9 cellular contexts compared by ENCODE assay signal in genomic region chr7:142880886-142881505, GRCh38. TPM values are rescaled to one million over a fixed set of nuclear protein-coding genes. Genes with fewer than 3 reads are reported as not detected.
A peak's percentile ranks its signal among the peaks of the same experiment; 100 is the strongest.
DNase-seq lines count a peak whose midpoint lies in the region; ATAC-seq, FAIRE-seq and TF ChIP-seq lines count a peak whose summit lies in the region.
"Had no signal": no experiment of that assay in that cellular context is flagged by ENCODE, and none has a peak within 500 bp of the region (broad histone marks: within the 10 kb centered on the region; RNA-seq: fewer than 3 reads in every experiment).

No MANE protein-coding gene starts in this region.

- H2AK5ac ChIP-seq in H1 (ENCODE audit: low read depth, low read length) = no peak overlapping the region

- H2BK15ac ChIP-seq in H1 (ENCODE audit: low read length) = no peak overlapping the region

- no peaks in the 10 kb centered on the region for H3K4me1 Mint-ChIP-seq in CD8-positive, alpha-beta T cell (ENCODE audit: low read depth)
- H3K4me1 Mint-ChIP-seq in activated CD4-positive, alpha-beta T cell treated with anti-CD3 and anti-CD28 coated beads for 36 hours = no peaks in the 10 kb centered on the region

- H3K9ac ChIP-seq in H1 (replicated peaks in 1 of 4; ENCODE audit: extremely low read depth in 1 of 4, low read depth in 3 of 4, low read length in 3 of 4) = no peak overlapping the region

- no peaks in the 10 kb centered on the region for H3K27me3 ChIP-seq in CD8-positive, alpha-beta T cell (ENCODE audit: insufficient read depth, low read length)
- H3K27me3 ChIP-seq in HL-60 (ENCODE audit: insufficient read depth, poor library complexity, severe bottlenecking) (peaks cover 7% of the 10 kb centered on the region), H1 (replicated peaks in 1 of 4; ENCODE audit: control insufficient read depth in 3 of 4, extremely low read depth in 1 of 4, insufficient read depth in 3 of 4, low read length in 3 of 4) (0 out of 7 replicates have a peak, but pooled peaks cover 0 to 2% (median 0%) of the 10 kb centered on the region in 4 experiments), pancreas (no peaks in the 10 kb centered on the region)

- no peaks in the 10 kb centered on the region for H3K4me1 ChIP-seq in CD8-positive, alpha-beta T cell (ENCODE audit: insufficient read depth, low read length)
- H3K4me1 ChIP-seq in H1 (replicated peaks in 1 of 4; ENCODE audit: control insufficient read depth in 3 of 4, insufficient read depth in 4 of 4, low read length in 3 of 4) (peaks cover 0 to 8% (median 2%) of the 10 kb centered on the region in 4 experiments; a peak in 2 of 7 replicates), pancreas (no peaks in the 10 kb centered on the region)

- H4K91ac ChIP-seq in H1 (replicated peaks; ENCODE audit: insufficient read length, low read length) = no peak overlapping the region

- H3K4me3 ChIP-seq in CD8-positive, alpha-beta T cell (ENCODE audit: low read depth, low read length) = no peak overlapping the region
- H3K4me3 ChIP-seq in HL-60 (replicated peaks; ENCODE audit: insufficient read depth, low read length) (no peak overlapping the region), H1 (ENCODE audit: extremely low read depth in 1 of 4, insufficient read depth in 2 of 4, low read depth in 3 of 4, low read length in 4 of 4) (no peak overlapping the region), pancreas (peak overlapping the region in 2 of 4 donors; percentile 3 to 6)

- H3K36me3 Mint-ChIP-seq in CD8-positive, alpha-beta T cell = no peaks in the 10 kb centered on the region
- no peaks in the 10 kb centered on the region for H3K36me3 Mint-ChIP-seq in activated CD4-positive, alpha-beta T cell treated with anti-CD3 and anti-CD28 coated beads for 36 hours (ENCODE audit: low read depth)

- H3K14ac ChIP-seq in H1 (ENCODE audit: insufficient read length) = no peak overlapping the region

- no peaks in the 10 kb centered on the region for H3K79me2 ChIP-seq in H1 (ENCODE audit: control insufficient read depth in 1 of 2, insufficient read depth in 2 of 2, low read length in 2 of 2)

- peak; percentile 14 to 64 (median 46) for DNase-seq in CD8-positive, alpha-beta T cell
- peak in 1 of 2 experiments; percentile 34 for DNase-seq in HL-60 (ENCODE audit: low read depth in 1 of 2, low spot score in 1 of 2)
- DNase-seq in activated CD4-positive, alpha-beta T cell treated with anti-CD3 and anti-CD28 coated beads for 36 hours = peak; percentile 67
- peak; percentile 23 to 78 for DNase-seq in H1 (ENCODE audit: low read depth in 1 of 2, low spot score in 2 of 2)
- DNase-seq in pancreas = peak in 2 of 6 donors; percentile 51 to 53
- no peak for DNase-seq in substantia nigra (lab: John Stamatoyannopoulos, UW)
- DNase-seq: right cardiac atrium had no signal

- no peaks in the 10 kb centered on the region for H3K9me3 Mint-ChIP-seq in CD8-positive, alpha-beta T cell
- no peaks in the 10 kb centered on the region for H3K9me3 Mint-ChIP-seq in activated CD4-positive, alpha-beta T cell treated with anti-CD3 and anti-CD28 coated beads for 36 hours (ENCODE audit: low read depth)

- H3K18ac ChIP-seq in H1 (ENCODE audit: extremely low read depth, low read length) = no peak overlapping the region

- no peak overlapping the region for H3K27ac ChIP-seq in CD8-positive, alpha-beta T cell (ENCODE audit: low read depth, low read length)
- no peak overlapping the region for H3K27ac ChIP-seq in HL-60 (replicated peaks)
- H3K27ac ChIP-seq in H1 (ENCODE audit: low read depth, low read length) = no peak overlapping the region
- peak overlapping the region in 2 of 4 donors; percentile 39 to 73 for H3K27ac ChIP-seq in pancreas
- no peak overlapping the region for H3K27ac ChIP-seq in substantia nigra (ENCODE audit: low read depth, low read length, poor library complexity, severe bottlenecking)

- no peak overlapping the region for H2BK20ac ChIP-seq in H1 (ENCODE audit: low read length)

- no peak for TF ChIP-seq EP300 in H1 (IDR thresholded peaks at IDR 0.05; ENCODE audit: borderline replicate concordance in 1 of 2, low read depth in 2 of 2, low read length in 2 of 2)

- H3K36me3 ChIP-seq in CD8-positive, alpha-beta T cell (ENCODE audit: insufficient read depth, low read length) = no peaks in the 10 kb centered on the region
- H3K36me3 ChIP-seq in H1 (ENCODE audit: control insufficient read depth in 2 of 4, insufficient read depth in 4 of 4, low read length in 3 of 4) = no peaks in the 10 kb centered on the region
- H3K36me3 ChIP-seq in pancreas = peaks cover 0 to 8% (median 0%) of the 10 kb centered on the region in 3 donors

- no peak overlapping the region for H3K4ac ChIP-seq in H1 (replicated peaks; ENCODE audit: insufficient read length, low read depth, low read length)

- H3K4me3 Mint-ChIP-seq in CD8-positive, alpha-beta T cell = no peak overlapping the region
- no peak overlapping the region for H3K4me3 Mint-ChIP-seq in activated CD4-positive, alpha-beta T cell treated with anti-CD3 and anti-CD28 coated beads for 36 hours

- TF ChIP-seq POLR2A in H1 (IDR thresholded peaks at IDR 0.05; ENCODE audit: control extremely low read depth in 1 of 2, low read depth in 2 of 2, low read length in 2 of 2) = no peak

- no peak overlapping the region for H4K8ac ChIP-seq in H1 (ENCODE audit: extremely low read depth, insufficient read depth, low read length)

- H3K9me3 ChIP-seq in CD8-positive, alpha-beta T cell (ENCODE audit: low read length) = no peaks in the 10 kb centered on the region
- H3K9me3 ChIP-seq in H1 (ENCODE audit: insufficient read depth in 2 of 2, low read depth in 1 of 2, low read length in 1 of 2) (no peaks in the 10 kb centered on the region), pancreas (no peaks in the 10 kb centered on the region)

- H4K20me1 ChIP-seq in H1 (replicated peaks in 1 of 2; ENCODE audit: control insufficient read depth in 1 of 2, insufficient read depth in 2 of 2, low read length in 2 of 2) = no peaks in the 10 kb centered on the region

- H3K27ac Mint-ChIP-seq in CD8-positive, alpha-beta T cell = no peak overlapping the region
- no peak overlapping the region for H3K27ac Mint-ChIP-seq in activated CD4-positive, alpha-beta T cell treated with anti-CD3 and anti-CD28 coated beads for 36 hours

- H3K27me3 Mint-ChIP-seq in CD8-positive, alpha-beta T cell (ENCODE audit: low read depth) = no peaks in the 10 kb centered on the region
- H3K27me3 Mint-ChIP-seq in activated CD4-positive, alpha-beta T cell treated with anti-CD3 and anti-CD28 coated beads for 36 hours = peaks cover 4% of the 10 kb centered on the region

- H3K56ac ChIP-seq in H1 (replicated peaks; ENCODE audit: insufficient read length, low read depth, low read length) = no peak overlapping the region

- TF ChIP-seq RAD21 in H1 (IDR thresholded peaks at IDR 0.05 in 1 of 2, conservative IDR thresholded peaks at IDR 0.05 in 1 of 2; ENCODE audit: low read depth in 2 of 2, low read length in 2 of 2) = peak; percentile 77 to 84

- CTCF ChIA-PET in CD8-positive, alpha-beta T cell (lab: Charles Lee) = interaction anchor here (0.7 to 3.3 kb wide), 15 partner anchors 10 to 576 kb away, joined by 3 to 15 read pairs (median 3); no protein-coding TSS in a partner anchor
- CTCF ChIA-PET in activated CD4-positive, alpha-beta T cell treated with anti-CD3 and anti-CD28 coated beads for 36 hours (lab: Charles Lee) = interaction anchor here (0.6 to 3.5 kb wide), 27 partner anchors 8 to 905 kb away, joined by 3 to 31 read pairs (median 4); partner anchors contain the start of gene EPHB6
- CTCF ChIA-PET in H1 (lab: Charles Lee; ENCODE audit: partially characterized antibody) = interaction anchor here (0.6 to 13.9 kb wide), 44 partner anchors 8 to 649 kb away, joined by 3 to 332 read pairs (median 3); partner anchors contain the start of gene TRPV5

- H2BK5ac ChIP-seq in H1 (ENCODE audit: low read depth, low read length) = no peak overlapping the region

- no peak overlapping the region for H2BK12ac ChIP-seq in H1 (ENCODE audit: low read depth, low read length)

- no peak overlapping the region for H4K5ac ChIP-seq in H1 (ENCODE audit: insufficient read length, low read depth, low read length)

- no peak overlapping the region for H2AFZ ChIP-seq in H1 (ENCODE audit: low read length)

- no peak overlapping the region for H2BK120ac ChIP-seq in H1 (replicated peaks; ENCODE audit: low read depth, low read length)

- TF ChIP-seq CTCF in CD8-positive, alpha-beta T cell (IDR thresholded peaks at IDR 0.05) = peak; percentile 74
- TF ChIP-seq CTCF in HL-60 (IDR thresholded peaks at IDR 0.05; ENCODE audit: insufficient read depth, low read length) (peak; percentile 86), H1 (IDR thresholded peaks at IDR 0.05; ENCODE audit: control extremely low read depth in 1 of 3, insufficient read depth in 1 of 3, low read depth in 1 of 3, low read length in 3 of 3) (peak; percentile 83 to 96 (median 95)), pancreas (IDR thresholded peaks at IDR 0.05) (peak; percentile 66 to 76 (median 72))

- peak; percentile 80 for ATAC-seq in CD8-positive, alpha-beta T cell
- ATAC-seq in GM19395 (IDR thresholded peaks at IDR 0.05; ENCODE audit: unreplicated experiment) (peak; percentile 78), pancreas (peak; percentile 24 to 59 (median 48)), GM18873 (IDR thresholded peaks at IDR 0.05; ENCODE audit: low FRiP score, unreplicated experiment) (no peak)
- ATAC-seq in activated CD4-positive, alpha-beta T cell treated with anti-CD3 and anti-CD28 coated beads for 36 hours = peak; percentile 88

- peak; percentile 94 for FAIRE-seq in H1 (lab: Jason Lieb, UNC)
- FAIRE-seq in pancreas (lab: Jason Lieb, UNC) = no peak

- H3K79me1 ChIP-seq in H1 (ENCODE audit: low read depth, low read length) = no peaks in the 10 kb centered on the region

- intact Hi-C loops in CD8-positive, alpha-beta T cell (cut with DNase I, micrococcal nuclease) = loop anchor here in 1 of 2 experiments (1.0 kb wide), 1 partner anchor 27 kb away; no protein-coding TSS in a partner anchor
- intact Hi-C loops in activated CD4-positive, alpha-beta T cell treated with anti-CD3 and anti-CD28 coated beads for 36 hours (cut with DNase I, micrococcal nuclease) = loop anchor here (1.0 to 5.0 kb wide), 4 partner anchors 26 to 344 kb away; partner anchors contain the start of gene EPHB6 (in 1 of the 2)
- intact Hi-C loops in pancreas (cut with DNase I) = no loop called here

- no peaks in the 10 kb centered on the region for H3K23me2 ChIP-seq in H1 (ENCODE audit: low read depth, low read length)

- 40% methylated on average over 8 of the region's 8 CpGs; no CpG with 5 or more reads in 1 of the 2 experiments for WGBS in H1 (ENCODE audit: extremely low coverage in 1 of 2, insufficient coverage in 1 of 2, insufficient read length in 1 of 2, insufficient replicate concordance in 2 of 2, low coverage in 1 of 2, low lambda C conversion rate in 2 of 2, missing lambda C conversion rate in 1 of 2), 2 experiments
- WGBS in pancreas, 2 donors = 15 to 22% methylated on average over 8 of the region's 8 CpGs

- H3K4me2 ChIP-seq in H1 (ENCODE audit: insufficient read depth in 1 of 2, low read depth in 2 of 2, low read length in 2 of 2) = no peak overlapping the region

- POLR2A ChIA-PET in CD8-positive, alpha-beta T cell (lab: Charles Lee) = no interaction called here
- POLR2A ChIA-PET in activated CD4-positive, alpha-beta T cell treated with anti-CD3 and anti-CD28 coated beads for 36 hours (lab: Charles Lee) = no interaction called here
- POLR2A ChIA-PET in H1 (lab: Charles Lee; ENCODE audit: partially characterized antibody) = no interaction called here

- H3K23ac ChIP-seq in H1 (ENCODE audit: insufficient read length) = no peak overlapping the region

RNA-seq across cellular contexts. Expression of gene TRPV6, which starts 4.5 kb away (rescaled TPM):
- not detected for total RNA-seq in CD8-positive, alpha-beta T cell
- total RNA-seq in activated CD4-positive, alpha-beta T cell treated with anti-CD3 and anti-CD28 coated beads for 36 hours = not detected
- total RNA-seq in H1 (2021; fragmentation: NEBNext Ultra II Directional; extraction: Animal tissue kit (Norgen Biotek cat#: 25700)) = 0.48 and 0.52 TPM in 2 replicates
- polyA plus RNA-seq in H1 (2011; rRNA removed) (1.1 and 2.1 TPM in 2 replicates), pancreas (100 to 1,000 TPM; 239 to 308 TPM)
- 1.2 TPM for polyA plus RNA-seq in H1 (2011; cell fraction: cytosol; rRNA removed)
- 5.5 TPM for polyA plus RNA-seq in H1 (2011; cell fraction: nucleus; rRNA removed)
- 0.60 to 1.1 TPM (median 0.98 TPM) in 4 replicates for polyA plus RNA-seq in H1 (2012, experiment 1 of 2)
- 0.34 TPM for polyA plus RNA-seq in H1 (2012, experiment 2 of 2)
- 0.67 TPM for polyA plus RNA-seq in H1 (2013, experiment 1 of 2)
- polyA plus RNA-seq in H1 (2013, experiment 2 of 2) = 0.31 TPM
- 1.7 and 1.9 TPM in 2 replicates for polyA minus RNA-seq in H1 (2011; rRNA and poly(A)+ RNA removed)
- polyA minus RNA-seq in H1 (2011; cell fraction: cytosol; rRNA and poly(A)+ RNA removed) = not detected
- polyA minus RNA-seq in H1 (2011; cell fraction: nucleus; rRNA and poly(A)+ RNA removed) = 3.5 TPM
- total RNA-seq in pancreas = 10 to 100 TPM; 36.1 to 67.4 (median 47.5) TPM
- total RNA-seq: right cardiac atrium had no signal
- polyA plus RNA-seq: right cardiac atrium had no signal

RNA-seq across cellular contexts. Expression of gene EPHB6, which starts 26.1 kb away (rescaled TPM):
- 10 to 100 TPM; 13.8 to 15.3 TPM for total RNA-seq in CD8-positive, alpha-beta T cell
- 10 to 100 TPM; 14.7 to 15.1 TPM for total RNA-seq in activated CD4-positive, alpha-beta T cell treated with anti-CD3 and anti-CD28 coated beads for 36 hours
- 19.7 TPM in 2 replicates for total RNA-seq in H1 (2021; fragmentation: NEBNext Ultra II Directional; extraction: Animal tissue kit (Norgen Biotek cat#: 25700))
- polyA plus RNA-seq in H1 (2011; rRNA removed) = 19.7 and 27.3 TPM in 2 replicates
- polyA plus RNA-seq in H1 (2011; cell fraction: cytosol; rRNA removed) = 19.9 TPM
- polyA plus RNA-seq in H1 (2011; cell fraction: nucleus; rRNA removed) = 78.8 TPM
- 9.1 to 24.6 TPM (median 19.3 TPM) in 4 replicates for polyA plus RNA-seq in H1 (2012, experiment 1 of 2)
- polyA plus RNA-seq in H1 (2012, experiment 2 of 2) = 11.1 TPM
- polyA plus RNA-seq in H1 (2013, experiment 1 of 2) = 12.7 TPM
- polyA plus RNA-seq in H1 (2013, experiment 2 of 2) = 13.6 TPM
- polyA minus RNA-seq in H1 (2011; rRNA and poly(A)+ RNA removed) = 10.9 and 16.7 TPM in 2 replicates
- 16.1 TPM for polyA minus RNA-seq in H1 (2011; cell fraction: cytosol; rRNA and poly(A)+ RNA removed)
- 17.5 TPM for polyA minus RNA-seq in H1 (2011; cell fraction: nucleus; rRNA and poly(A)+ RNA removed)
- total RNA-seq in pancreas = 10 to 100 TPM; 23.8 to 34.7 (median 27.0) TPM
- 100 to 1,000 TPM; 117 to 165 TPM for polyA plus RNA-seq in pancreas

RNA-seq across cellular contexts. Expression of gene TRPV5, which starts 52.5 kb away (rescaled TPM):
- not detected for total RNA-seq in CD8-positive, alpha-beta T cell
- not detected for total RNA-seq in activated CD4-positive, alpha-beta T cell treated with anti-CD3 and anti-CD28 coated beads for 36 hours
- not detected in 2 replicates for total RNA-seq in H1 (2021; fragmentation: NEBNext Ultra II Directional; extraction: Animal tissue kit (Norgen Biotek cat#: 25700))
- 0.03 and 0.05 TPM in 2 replicates for polyA plus RNA-seq in H1 (2011; rRNA removed)
- not detected for polyA plus RNA-seq in H1 (2011; cell fraction: cytosol; rRNA removed)
- polyA plus RNA-seq in H1 (2011; cell fraction: nucleus; rRNA removed) = 0.13 TPM
- 0.11 TPM in 1 of 4 replicates, not detected in the others for polyA plus RNA-seq in H1 (2012, experiment 1 of 2)
- not detected for polyA plus RNA-seq in H1 (2012, experiment 2 of 2)
- polyA plus RNA-seq in H1 (2013, experiment 1 of 2) = not detected
- polyA plus RNA-seq in H1 (2013, experiment 2 of 2) = not detected
- polyA minus RNA-seq in H1 (2011; rRNA and poly(A)+ RNA removed) = 0.16 and 0.22 TPM in 2 replicates
- not detected for polyA minus RNA-seq in H1 (2011; cell fraction: cytosol; rRNA and poly(A)+ RNA removed)
- polyA minus RNA-seq in H1 (2011; cell fraction: nucleus; rRNA and poly(A)+ RNA removed) = not detected
- under 1 TPM in 2 of 6 donors, not detected in 4; 0.06 to 0.08 TPM for total RNA-seq in pancreas
- not detected for polyA plus RNA-seq in pancreas
- total RNA-seq: right cardiac atrium had no signal
- polyA plus RNA-seq: right cardiac atrium had no signal

RNA-seq across cellular contexts. Expression of gene LLCFC1, which starts 58.3 kb away (rescaled TPM):
- not detected for total RNA-seq in CD8-positive, alpha-beta T cell
- not detected for total RNA-seq in activated CD4-positive, alpha-beta T cell treated with anti-CD3 and anti-CD28 coated beads for 36 hours
- not detected in 2 replicates for total RNA-seq in H1 (2021; fragmentation: NEBNext Ultra II Directional; extraction: Animal tissue kit (Norgen Biotek cat#: 25700))
- polyA plus RNA-seq in H1 (2011; rRNA removed) (not detected in 2 replicates), pancreas (not detected)
- polyA plus RNA-seq in H1 (2011; cell fraction: cytosol; rRNA removed) = not detected
- not detected for polyA plus RNA-seq in H1 (2011; cell fraction: nucleus; rRNA removed)
- polyA plus RNA-seq in H1 (2012, experiment 1 of 2) = not detected in 4 replicates
- polyA plus RNA-seq in H1 (2012, experiment 2 of 2) = not detected
- not detected for polyA plus RNA-seq in H1 (2013, experiment 1 of 2)
- not detected for polyA plus RNA-seq in H1 (2013, experiment 2 of 2)
- polyA minus RNA-seq in H1 (2011; rRNA and poly(A)+ RNA removed) = not detected in 2 replicates
- polyA minus RNA-seq in H1 (2011; cell fraction: cytosol; rRNA and poly(A)+ RNA removed) = not detected
- polyA minus RNA-seq in H1 (2011; cell fraction: nucleus; rRNA and poly(A)+ RNA removed) = not detected
- not detected for total RNA-seq in pancreas
- total RNA-seq: right cardiac atrium had no signal
- polyA plus RNA-seq: right cardiac atrium had no signal

Comparison
In these comparisons a context has a peak if more than half of its experiments do, and no peak if none do; other contexts are left out.
1. DNase-seq: peak in CD8-positive, alpha-beta T cell (7 of 7), activated CD4-positive, alpha-beta T cell treated with anti-CD3 and anti-CD28 coated beads for 36 hours (single experiment) and H1 (2 of 2); none in substantia nigra (0 of 49).
2. RNA of gene TRPV6, which starts 4.5 kb away (total RNA-seq): 36.1 to 67.4 TPM in pancreas; 0.48 to 0.52 TPM in H1, not detected in activated CD4-positive, alpha-beta T cell treated with anti-CD3 and anti-CD28 coated beads for 36 hours and not detected in CD8-positive, alpha-beta T cell; every median in the first group is over 10 times any median in the second.
3. intact Hi-C loops: an anchor here in activated CD4-positive, alpha-beta T cell treated with anti-CD3 and anti-CD28 coated beads for 36 hours (1.0 to 5.0 kb wide); none called in pancreas.
4. Peak in every context shown above with its lines, with median percentiles within 50 percentile points of each other: CTCF ChIP-seq.